1 cellular context compared by ENCODE assay signal in genomic region chr1:206909883-206910318, GRCh38.
TF ChIP-seq lines count a peak whose summit lies in the region.

No MANE protein-coding gene starts in this region.

TF ChIP-seq in GM12878, 131 proteins besides CTCF, POLR2A, EP300 and RAD21:
- TF ChIP-seq BRCA1 (IDR thresholded peaks at IDR 0.05; ENCODE audit: low read depth, low read length) (no peak), RAD51 (IDR thresholded peaks at IDR 0.05) (no peak), FOS (IDR thresholded peaks at IDR 0.05; ENCODE audit: borderline replicate concordance, extremely low read depth, insufficient read length) (no peak), NKRF (conservative IDR thresholded peaks at IDR 0.05) (no peak), E2F8 (IDR thresholded peaks at IDR 0.05; ENCODE audit: low read depth, partially characterized antibody) (no peak), RFX5 (IDR thresholded peaks at IDR 0.05; ENCODE audit: low read depth, low read length) (no peak), FOXK2 (IDR thresholded peaks at IDR 0.05) (no peak), SREBF1 (IDR thresholded peaks at IDR 0.05; ENCODE audit: low read length) (no peak), FOXM1 (IDR thresholded peaks at IDR 0.05; ENCODE audit: low read depth, low read length) (no peak), ATF3 (IDR thresholded peaks at IDR 0.05; ENCODE audit: borderline replicate concordance, extremely low read depth, low read depth, low read length) (no peak), ZNF622 (IDR thresholded peaks at IDR 0.05) (no peak), MEF2B (IDR thresholded peaks at IDR 0.05; ENCODE audit: partially characterized antibody, poor library complexity, severe bottlenecking) (no peak), ZSCAN29 (IDR thresholded peaks at IDR 0.05) (no peak), ZBTB33 (IDR thresholded peaks at IDR 0.05) (no peak), IRF4 (IDR thresholded peaks at IDR 0.05; ENCODE audit: low read depth, low read length) (no peak), ZNF687 (IDR thresholded peaks at IDR 0.05) (no peak)
TF ChIP-seq in GM12878: peak in this region for 0.
